21 cellular contexts compared by ENCODE assay signal in genomic region chr15:72629068-72629570, GRCh38. TPM values are rescaled to one million over a fixed set of nuclear protein-coding genes. Genes with fewer than 3 reads are reported as not detected.
"Had no signal": no experiment of that assay in that cellular context is flagged by ENCODE, and none has a peak within 500 bp of the region (broad histone marks: within the 10 kb centered on the region; RNA-seq: fewer than 3 reads in every experiment).

No MANE protein-coding gene starts in this region.

RNA-seq across cellular contexts. Expression of gene GOLGA6B, which starts 25.4 kb away (rescaled TPM):
- total RNA-seq: naive thymus-derived CD8-positive, alpha-beta T cell; natural killer cell treated with Interleukin-12 subunit alpha and Interleukin-12 subunit beta and Interleukin-15 and Interleukin-18, amount 100 ng/mL, for 72 hours; neural crest cell; omental fat pad; osteocyte; pancreas; posterior vena cava; prostate gland; pulmonary artery endothelial cell; right atrium auricular region; sciatic nerve; smooth muscle cell; spleen; stomach; temporal lobe; thoracic aorta; upper lobe of left lung; vagina had no signal
- polyA plus RNA-seq: naive thymus-derived CD8-positive, alpha-beta T cell; pancreas; smooth muscle cell; spleen; stomach had no signal

RNA-seq across cellular contexts. Expression of gene HIGD2B, which starts 56.9 kb away (rescaled TPM):
- total RNA-seq: neural crest cell, omental fat pad, osteocyte, posterior vena cava, right atrium auricular region, sciatic nerve, smooth muscle cell, spleen, subcutaneous adipose tissue, temporal lobe, thoracic aorta, tibial nerve, upper lobe of left lung, ureter, vagina had no signal
- polyA plus RNA-seq: naive thymus-derived CD8-positive, alpha-beta T cell; pancreas; smooth muscle cell; spleen; stomach had no signal
